In the genomic region with DNA sequence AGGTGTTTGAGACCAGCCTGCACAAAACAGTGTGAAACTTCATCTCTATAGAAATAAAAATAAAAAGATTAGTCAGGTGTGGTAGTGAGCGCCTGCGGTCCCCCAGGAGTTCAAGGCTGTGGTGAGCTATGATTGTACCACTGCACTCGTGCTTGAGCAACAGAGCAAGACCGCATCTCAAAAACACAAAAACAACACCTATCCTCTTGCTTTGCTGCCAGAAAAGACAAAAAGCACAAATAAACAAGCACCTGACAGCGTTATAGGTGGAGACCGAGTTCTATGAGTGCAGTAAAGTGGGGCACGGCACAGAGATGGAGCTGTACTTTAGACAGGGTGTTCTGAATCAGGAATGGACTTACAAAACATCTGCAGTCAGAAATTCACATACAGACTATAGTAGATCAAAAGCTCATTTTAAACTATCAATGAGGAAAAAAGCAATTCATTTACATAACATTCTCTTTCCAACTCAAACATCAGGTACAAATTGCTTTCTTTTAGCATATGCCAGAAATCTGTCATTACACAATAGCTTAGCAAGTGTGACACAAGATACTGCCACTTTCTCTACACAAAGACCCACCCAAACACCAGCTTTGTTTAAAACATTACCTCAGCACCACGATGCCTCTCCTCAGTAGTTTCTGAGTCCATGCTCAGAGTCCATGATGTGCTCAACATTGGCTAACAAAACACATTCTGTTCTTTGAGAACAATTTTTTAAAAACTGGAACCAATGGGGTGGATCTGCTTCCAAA, we compare ENCODE assay signal across 8 cellular contexts. TPM values are rescaled to one million over a fixed set of nuclear protein-coding genes. Genes with fewer than 3 reads are reported as not detected.
DNase-seq lines count a peak whose midpoint lies in the region; ATAC-seq and TF ChIP-seq lines count a peak whose summit lies in the region.

No MANE protein-coding gene starts in this region.

- H3K27me3 Mint-ChIP-seq in activated naive CD8-positive, alpha-beta T cell treated with anti-CD3 and anti-CD28 coated beads, Interleukin-2, amount 10 ng/mL, durations not matched to agents 7 days and 5 days = no peaks in the 10 kb centered on the region

- peak overlapping the region; percentile 49 for H3K27ac Mint-ChIP-seq in activated naive CD8-positive, alpha-beta T cell treated with anti-CD3 and anti-CD28 coated beads, Interleukin-2, amount 10 ng/mL, durations not matched to agents 7 days and 5 days

- intact Hi-C loops in sciatic nerve (cut with DNase I) = no loop called here

- peak overlapping the region; percentile 23 for H3K4me3 Mint-ChIP-seq in activated naive CD8-positive, alpha-beta T cell treated with anti-CD3 and anti-CD28 coated beads, Interleukin-2, amount 10 ng/mL, durations not matched to agents 7 days and 5 days

- TF ChIP-seq POLR2A in erythroblast (IDR thresholded peaks at IDR 0.05; ENCODE audit: low read length) = no peak

- POLR2A ChIA-PET in activated naive CD8-positive, alpha-beta T cell treated with anti-CD3 and anti-CD28 coated beads, Interleukin-2, amount 10 ng/mL, durations not matched to agents 7 days and 5 days (lab: Charles Lee) = interaction anchor here (1.0 to 3.0 kb wide), 4 partner anchors 10 to 61 kb away, joined by 3 to 16 read pairs (median 4); a partner anchor contains a TSS

- peak; percentile 44 for ATAC-seq in GM19468 (IDR thresholded peaks at IDR 0.05; ENCODE audit: extremely low read depth, unreplicated experiment)
- ATAC-seq in HG03439 (IDR thresholded peaks at IDR 0.05; ENCODE audit: unreplicated experiment) = peak; percentile 60
- peak; percentile 11 for ATAC-seq in activated naive CD8-positive, alpha-beta T cell treated with anti-CD3 and anti-CD28 coated beads, Interleukin-2, amount 10 ng/mL, durations not matched to agents 7 days and 5 days (ENCODE audit: low read depth)
- ATAC-seq in sciatic nerve = peak; percentile 49

- peaks cover 50% of the 10 kb centered on the region for H3K36me3 Mint-ChIP-seq in activated naive CD8-positive, alpha-beta T cell treated with anti-CD3 and anti-CD28 coated beads, Interleukin-2, amount 10 ng/mL, durations not matched to agents 7 days and 5 days

- DNase-seq in DMS79 (lab: John Stamatoyannopoulos, UW) = peak; percentile 68
- no peak for DNase-seq in activated naive CD8-positive, alpha-beta T cell treated with anti-CD3 and anti-CD28 coated beads, Interleukin-2, amount 10 ng/mL, durations not matched to agents 7 days and 5 days
- DNase-seq in sciatic nerve (ENCODE audit: low spot score) = no peak
- no peak for DNase-seq in erythroblast (lab: John Stamatoyannopoulos, UW)
- DNase-seq in A172 (ENCODE audit: low spot score) = no peak
- no peak for DNase-seq in NCI-H2196 treated with DMSO at 0.1 percent for 48 hours (lab: John Stamatoyannopoulos, UW; ENCODE audit: unreplicated experiment)

- H3K9me3 Mint-ChIP-seq in activated naive CD8-positive, alpha-beta T cell treated with anti-CD3 and anti-CD28 coated beads, Interleukin-2, amount 10 ng/mL, durations not matched to agents 7 days and 5 days = no peaks in the 10 kb centered on the region

- peaks cover 84% of the 10 kb centered on the region for H3K4me1 Mint-ChIP-seq in activated naive CD8-positive, alpha-beta T cell treated with anti-CD3 and anti-CD28 coated beads, Interleukin-2, amount 10 ng/mL, durations not matched to agents 7 days and 5 days

RNA-seq across cellular contexts. Expression of a gene that starts 10.1 kb away (rescaled TPM):
- total RNA-seq in activated naive CD8-positive, alpha-beta T cell treated with anti-CD3 and anti-CD28 coated beads, Interleukin-2, amount 10 ng/mL, durations not matched to agents 7 days and 5 days = 100 to 1,000 TPM; 235 to 257 TPM
- total RNA-seq in sciatic nerve = 113 TPM
- total RNA-seq in A172 (2014; rRNA removed; shearing (Covaris generic)) = 446 and 456 TPM in 2 replicates
